24 cellular contexts compared by ENCODE assay signal in genomic region chr1:43354471-43354870, GRCh38. TPM values are rescaled to one million over a fixed set of nuclear protein-coding genes. Genes with fewer than 3 reads are reported as not detected.
DNase-seq lines count a peak whose midpoint lies in the region; ATAC-seq and TF ChIP-seq lines count a peak whose summit lies in the region.
"Had no signal": no experiment of that assay in that cellular context is flagged by ENCODE, and none has a peak within 500 bp of the region (broad histone marks: within the 10 kb centered on the region; RNA-seq: fewer than 3 reads in every experiment).

No MANE protein-coding gene starts in this region.

- peaks cover 11% of the 10 kb centered on the region for H3K79me2 ChIP-seq in ACC112 (ENCODE audit: control insufficient read depth, insufficient read depth, low read length, unreplicated experiment)

- H3K27ac ChIP-seq in ACC112 (ENCODE audit: low read depth, low read length): peak overlapping the region; percentile 20; the same call in 1 of the 2 replicates
- H3K27ac ChIP-seq: C4-2B had no signal

- peak; percentile 58 for DNase-seq in MG63
- DNase-seq in fibroblast of mammary gland (ENCODE audit: low read depth): peak; percentile 60
- DNase-seq in stimulated activated naive CD4-positive, alpha-beta T cell treated with Interleukin-2 at 50 U/mL for 16 hours (lab: John Stamatoyannopoulos, UW): no peak
- DNase-seq in activated effector memory CD4-positive, alpha-beta T cell treated with Interleukin-2 at 50 U/mL for 16 hours: no peak
- DNase-seq: CD8-positive, alpha-beta memory T cell; DMS 273 treated with DMSO at 0.1 percent for 48 hours; DMS79; GDM1; H9; KG1; NCI-H1048; NCI-H1417; NCI-H1694 treated with DMSO at 0.1 percent for 48 hours; NCI-H2081; NCI-H226; NCI-H510A treated with DMSO at 0.1 percent for 48 hours; SK-N-SH; SW 1271 had no signal

- no peak overlapping the region; the same call in 1 of the 2 replicates for H3K4me3 ChIP-seq in ACC112 (ENCODE audit: low read depth, low read length)
- no peak overlapping the region for H3K4me3 ChIP-seq in MG63
- no peak overlapping the region for H3K4me3 ChIP-seq in fibroblast of mammary gland (ENCODE audit: control insufficient read depth, low read depth, low read length)
- H3K4me3 ChIP-seq: GM23338 had no signal

- H3K27me3 ChIP-seq in ACC112 (ENCODE audit: insufficient read depth, low read length): no peaks in the 10 kb centered on the region
- no peaks in the 10 kb centered on the region for H3K27me3 ChIP-seq in MG63

- ATAC-seq in HG02623 (IDR thresholded peaks at IDR 0.05; ENCODE audit: unreplicated experiment): no peak
- ATAC-seq: GM23338 had no signal

- no peak for TF ChIP-seq CTCF in fibroblast of mammary gland (conservative IDR thresholded peaks at IDR 0.05; ENCODE audit: control insufficient read depth, insufficient read depth, low read depth, low read length)

- H2AFZ ChIP-seq in ACC112 (ENCODE audit: low read length, unreplicated experiment): no peak overlapping the region
- H2AFZ ChIP-seq: GM23338 had no signal

- peaks cover 22% of the 10 kb centered on the region for H3K4me1 ChIP-seq in ACC112 (ENCODE audit: control insufficient read depth, insufficient read depth, low read length, unreplicated experiment)

- H3K9me3 ChIP-seq in MG63: no peaks in the 10 kb centered on the region
- H3K9me3 ChIP-seq: SK-N-SH had no signal

- H3K36me3 ChIP-seq in ACC112 (ENCODE audit: insufficient read depth, low read length): no peaks in the 10 kb centered on the region
- H3K36me3 ChIP-seq in MG63: peaks cover 10% of the 10 kb centered on the region

RNA-seq across cellular contexts. Expression of gene CDC20, which starts 4.3 kb away (rescaled TPM):
- total RNA-seq in MG63 (2014; rRNA removed; shearing (Covaris generic); ENCODE audit: low replicate concordance): 152 and 260 TPM in 2 replicates

RNA-seq across cellular contexts. Expression of gene ELOVL1, which starts 13.3 kb away (rescaled TPM):
- 101 and 118 TPM in 2 replicates for total RNA-seq in MG63 (2014; rRNA removed; shearing (Covaris generic); ENCODE audit: low replicate concordance)

RNA-seq across cellular contexts. Expression of gene MPL, which starts 16.9 kb away (rescaled TPM):
- total RNA-seq in MG63 (2014; rRNA removed; shearing (Covaris generic); ENCODE audit: low replicate concordance): not detected in 2 replicates
- total RNA-seq: B cell; CD8-positive, alpha-beta memory T cell; GM23338; H9; HT1080 had no signal

RNA-seq across cellular contexts. Expression of gene MED8, which starts 35.1 kb away (rescaled TPM):
- 51.1 and 60.4 TPM in 2 replicates for total RNA-seq in MG63 (2014; rRNA removed; shearing (Covaris generic); ENCODE audit: low replicate concordance)

RNA-seq across cellular contexts. Expression of gene SZT2, which starts 35.2 kb away (rescaled TPM):
- 2.5 and 4.9 TPM in 2 replicates for total RNA-seq in MG63 (2014; rRNA removed; shearing (Covaris generic); ENCODE audit: low replicate concordance)

Comparison
In these comparisons a context has a peak if more than half of its experiments do, and no peak if none do; other contexts are left out.
1. DNase-seq: peak in MG63 (single experiment) and fibroblast of mammary gland (single experiment); none in stimulated activated naive CD4-positive, alpha-beta T cell treated with Interleukin-2 at 50 U/mL for 16 hours (single experiment) and activated effector memory CD4-positive, alpha-beta T cell treated with Interleukin-2 at 50 U/mL for 16 hours (single experiment).